Comparison of ENCODE assay signal across 1 cellular context in genomic region chr2:226657340-226658053, GRCh38.
TF ChIP-seq lines count a peak whose summit lies in the region.

No MANE protein-coding gene starts in this region.

TF ChIP-seq in HepG2, 621 proteins besides CTCF, POLR2A, EP300 and RAD21 (continued from another document and continues in another):
- TF ChIP-seq ZNF556 (CRISPR knock-in tag; IDR thresholded peaks at IDR 0.05; ENCODE audit: borderline replicate concordance): peak; percentile 38; the same call in 1 of the 2 replicates
- TF ChIP-seq, protein P1, sequence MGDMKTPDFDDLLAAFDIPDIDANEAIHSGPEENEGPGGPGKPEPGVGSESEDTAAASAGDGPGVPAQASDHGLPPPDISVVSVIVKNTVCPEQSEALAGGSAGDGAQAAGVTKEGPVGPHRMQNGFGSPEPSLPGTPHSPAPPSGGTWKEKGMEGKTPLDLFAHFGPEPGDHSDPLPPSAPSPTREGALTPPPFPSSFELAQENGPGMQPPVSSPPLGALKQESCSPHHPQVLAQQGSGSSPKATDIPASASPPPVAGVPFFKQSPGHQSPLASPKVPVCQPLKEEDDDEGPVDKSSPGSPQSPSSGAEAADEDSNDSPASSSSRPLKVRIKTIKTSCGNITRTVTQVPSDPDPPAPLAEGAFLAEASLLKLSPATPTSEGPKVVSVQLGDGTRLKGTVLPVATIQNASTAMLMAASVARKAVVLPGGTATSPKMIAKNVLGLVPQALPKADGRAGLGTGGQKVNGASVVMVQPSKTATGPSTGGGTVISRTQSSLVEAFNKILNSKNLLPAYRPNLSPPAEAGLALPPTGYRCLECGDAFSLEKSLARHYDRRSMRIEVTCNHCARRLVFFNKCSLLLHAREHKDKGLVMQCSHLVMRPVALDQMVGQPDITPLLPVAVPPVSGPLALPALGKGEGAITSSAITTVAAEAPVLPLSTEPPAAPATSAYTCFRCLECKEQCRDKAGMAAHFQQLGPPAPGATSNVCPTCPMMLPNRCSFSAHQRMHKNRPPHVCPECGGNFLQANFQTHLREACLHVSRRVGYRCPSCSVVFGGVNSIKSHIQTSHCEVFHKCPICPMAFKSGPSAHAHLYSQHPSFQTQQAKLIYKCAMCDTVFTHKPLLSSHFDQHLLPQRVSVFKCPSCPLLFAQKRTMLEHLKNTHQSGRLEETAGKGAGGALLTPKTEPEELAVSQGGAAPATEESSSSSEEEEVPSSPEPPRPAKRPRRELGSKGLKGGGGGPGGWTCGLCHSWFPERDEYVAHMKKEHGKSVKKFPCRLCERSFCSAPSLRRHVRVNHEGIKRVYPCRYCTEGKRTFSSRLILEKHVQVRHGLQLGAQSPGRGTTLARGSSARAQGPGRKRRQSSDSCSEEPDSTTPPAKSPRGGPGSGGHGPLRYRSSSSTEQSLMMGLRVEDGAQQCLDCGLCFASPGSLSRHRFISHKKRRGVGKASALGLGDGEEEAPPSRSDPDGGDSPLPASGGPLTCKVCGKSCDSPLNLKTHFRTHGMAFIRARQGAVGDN (CRISPR knock-in tag; IDR thresholded peaks at IDR 0.05): no peak
- TF ChIP-seq IKZF1 (IDR thresholded peaks at IDR 0.05): no peak
- TF ChIP-seq FOXK2 (IDR thresholded peaks at IDR 0.05): no peak
- TF ChIP-seq ZNF512B (CRISPR knock-in tag; IDR thresholded peaks at IDR 0.05; ENCODE audit: borderline replicate concordance): no peak
- no peak for TF ChIP-seq ZNF782 (CRISPR knock-in tag; IDR thresholded peaks at IDR 0.05; ENCODE audit: borderline replicate concordance)
- TF ChIP-seq DMTF1 (CRISPR knock-in tag; IDR thresholded peaks at IDR 0.05): no peak
- no peak for TF ChIP-seq ZSCAN31 (CRISPR knock-in tag; IDR thresholded peaks at IDR 0.05; ENCODE audit: low read depth)
- TF ChIP-seq, protein P2, sequence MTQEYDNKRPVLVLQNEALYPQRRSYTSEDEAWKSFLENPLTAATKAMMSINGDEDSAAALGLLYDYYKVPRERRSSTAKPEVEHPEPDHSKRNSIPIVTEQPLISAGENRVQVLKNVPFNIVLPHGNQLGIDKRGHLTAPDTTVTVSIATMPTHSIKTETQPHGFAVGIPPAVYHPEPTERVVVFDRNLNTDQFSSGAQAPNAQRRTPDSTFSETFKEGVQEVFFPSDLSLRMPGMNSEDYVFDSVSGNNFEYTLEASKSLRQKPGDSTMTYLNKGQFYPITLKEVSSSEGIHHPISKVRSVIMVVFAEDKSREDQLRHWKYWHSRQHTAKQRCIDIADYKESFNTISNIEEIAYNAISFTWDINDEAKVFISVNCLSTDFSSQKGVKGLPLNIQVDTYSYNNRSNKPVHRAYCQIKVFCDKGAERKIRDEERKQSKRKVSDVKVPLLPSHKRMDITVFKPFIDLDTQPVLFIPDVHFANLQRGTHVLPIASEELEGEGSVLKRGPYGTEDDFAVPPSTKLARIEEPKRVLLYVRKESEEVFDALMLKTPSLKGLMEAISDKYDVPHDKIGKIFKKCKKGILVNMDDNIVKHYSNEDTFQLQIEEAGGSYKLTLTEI (CRISPR knock-in tag; conservative IDR thresholded peaks at IDR 0.05): no peak
- TF ChIP-seq TSC22D2 (CRISPR knock-in tag; IDR thresholded peaks at IDR 0.05; ENCODE audit: borderline replicate concordance): 0 out of 2 replicates have a peak, but pooled peaks have one; percentile 63
- peak; percentile 78 for TF ChIP-seq ZNF331 (CRISPR knock-in tag; IDR thresholded peaks at IDR 0.05)
- no peak; the same call in 1 of the 2 replicates for TF ChIP-seq ELF1 (CRISPR knock-in tag; IDR thresholded peaks at IDR 0.05)
- TF ChIP-seq CHCHD3 (CRISPR knock-in tag; IDR thresholded peaks at IDR 0.05): no peak
- TF ChIP-seq TFDP1 (CRISPR knock-in tag; IDR thresholded peaks at IDR 0.05; ENCODE audit: borderline replicate concordance): no peak
- TF ChIP-seq, protein P3, sequence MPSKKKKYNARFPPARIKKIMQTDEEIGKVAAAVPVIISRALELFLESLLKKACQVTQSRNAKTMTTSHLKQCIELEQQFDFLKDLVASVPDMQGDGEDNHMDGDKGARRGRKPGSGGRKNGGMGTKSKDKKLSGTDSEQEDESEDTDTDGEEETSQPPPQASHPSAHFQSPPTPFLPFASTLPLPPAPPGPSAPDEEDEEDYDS (CRISPR knock-in tag; IDR thresholded peaks at IDR 0.05): peak; percentile 55
- TF ChIP-seq DBP (CRISPR knock-in tag; IDR thresholded peaks at IDR 0.05; ENCODE audit: not compliant biosample characterization): no peak
- TF ChIP-seq, protein P4, sequence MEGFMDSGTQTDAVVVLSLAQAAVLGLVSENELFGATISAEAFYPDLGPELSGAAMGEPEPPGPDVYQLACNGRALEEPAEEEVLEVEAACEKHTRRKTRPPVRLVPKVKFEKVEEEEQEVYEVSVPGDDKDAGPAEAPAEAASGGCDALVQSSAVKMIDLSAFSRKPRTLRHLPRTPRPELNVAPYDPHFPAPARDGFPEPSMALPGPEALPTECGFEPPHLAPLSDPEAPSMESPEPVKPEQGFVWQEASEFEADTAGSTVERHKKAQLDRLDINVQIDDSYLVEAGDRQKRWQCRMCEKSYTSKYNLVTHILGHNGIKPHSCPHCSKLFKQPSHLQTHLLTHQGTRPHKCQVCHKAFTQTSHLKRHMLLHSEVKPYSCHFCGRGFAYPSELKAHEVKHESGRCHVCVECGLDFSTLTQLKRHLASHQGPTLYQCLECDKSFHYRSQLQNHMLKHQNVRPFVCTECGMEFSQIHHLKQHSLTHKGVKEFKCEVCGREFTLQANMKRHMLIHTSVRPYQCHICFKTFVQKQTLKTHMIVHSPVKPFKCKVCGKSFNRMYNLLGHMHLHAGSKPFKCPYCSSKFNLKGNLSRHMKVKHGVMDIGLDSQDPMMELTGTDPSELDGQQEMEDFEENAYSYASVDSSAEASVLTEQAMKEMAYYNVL (CRISPR knock-in tag; IDR thresholded peaks at IDR 0.05; ENCODE audit: borderline replicate concordance): no peak
- no peak for TF ChIP-seq IKZF4 (CRISPR knock-in tag; IDR thresholded peaks at IDR 0.05; ENCODE audit: borderline replicate concordance, low read depth, not compliant biosample characterization)
- no peak for TF ChIP-seq ZNF530 (CRISPR knock-in tag; IDR thresholded peaks at IDR 0.05; ENCODE audit: low read depth)
- 0 out of 2 replicates have a peak, but pooled peaks have one; percentile 63 for TF ChIP-seq ZFP82 (CRISPR knock-in tag; IDR thresholded peaks at IDR 0.05; ENCODE audit: borderline replicate concordance)
- TF ChIP-seq, protein P5, sequence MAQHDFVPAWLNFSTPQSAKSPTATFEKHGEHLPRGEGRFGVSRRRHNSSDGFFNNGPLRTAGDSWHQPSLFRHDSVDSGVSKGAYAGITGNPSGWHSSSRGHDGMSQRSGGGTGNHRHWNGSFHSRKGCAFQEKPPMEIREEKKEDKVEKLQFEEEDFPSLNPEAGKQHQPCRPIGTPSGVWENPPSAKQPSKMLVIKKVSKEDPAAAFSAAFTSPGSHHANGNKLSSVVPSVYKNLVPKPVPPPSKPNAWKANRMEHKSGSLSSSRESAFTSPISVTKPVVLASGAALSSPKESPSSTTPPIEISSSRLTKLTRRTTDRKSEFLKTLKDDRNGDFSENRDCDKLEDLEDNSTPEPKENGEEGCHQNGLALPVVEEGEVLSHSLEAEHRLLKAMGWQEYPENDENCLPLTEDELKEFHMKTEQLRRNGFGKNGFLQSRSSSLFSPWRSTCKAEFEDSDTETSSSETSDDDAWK (CRISPR knock-in tag; IDR thresholded peaks at IDR 0.05): no peak
- TF ChIP-seq ZFP36L2 (CRISPR knock-in tag; IDR thresholded peaks at IDR 0.05): no peak
- peak; percentile 84 for TF ChIP-seq ZHX1 (CRISPR knock-in tag; IDR thresholded peaks at IDR 0.05; ENCODE audit: low read depth)
- no peak for TF ChIP-seq CC2D1A (CRISPR knock-in tag; IDR thresholded peaks at IDR 0.05)
- TF ChIP-seq RNF2 (conservative IDR thresholded peaks at IDR 0.05; ENCODE audit: low read depth): no peak
- TF ChIP-seq ZNF382 (CRISPR knock-in tag; IDR thresholded peaks at IDR 0.05; ENCODE audit: borderline replicate concordance): no peak
- TF ChIP-seq CENPBD1 (CRISPR knock-in tag; IDR thresholded peaks at IDR 0.05; ENCODE audit: borderline replicate concordance, low read depth): no peak
- TF ChIP-seq ZNF20 (CRISPR knock-in tag; IDR thresholded peaks at IDR 0.05): no peak
- peak; percentile 26; the same call in 1 of the 2 replicates for TF ChIP-seq ATF1 (CRISPR knock-in tag; IDR thresholded peaks at IDR 0.05)
- TF ChIP-seq NBN (conservative IDR thresholded peaks at IDR 0.05): no peak
- no peak for TF ChIP-seq MYC (CRISPR knock-in tag; IDR thresholded peaks at IDR 0.05; ENCODE audit: borderline replicate concordance)
- TF ChIP-seq SUZ12 (IDR thresholded peaks at IDR 0.05; ENCODE audit: low read depth, low read length): no peak
- TF ChIP-seq EZH2 (conservative IDR thresholded peaks at IDR 0.05; ENCODE audit: low read depth, low read length): no peak
- no peak for TF ChIP-seq ZNF780A (CRISPR knock-in tag; IDR thresholded peaks at IDR 0.05)
- TF ChIP-seq CENPT (CRISPR knock-in tag; IDR thresholded peaks at IDR 0.05; ENCODE audit: low read depth): no peak
- no peak; the same call in 1 of the 2 replicates for TF ChIP-seq KLF12 (CRISPR knock-in tag; IDR thresholded peaks at IDR 0.05; ENCODE audit: borderline replicate concordance)
- TF ChIP-seq ZNF746 (CRISPR knock-in tag; IDR thresholded peaks at IDR 0.05): no peak
